Comparison of ENCODE assay signal across 34 cellular contexts in genomic region chr16:8126313-8126712, GRCh38.
"Had no signal": no experiment of that assay in that cellular context is flagged by ENCODE, and none has a peak within 500 bp of the region (broad histone marks: within the 10 kb centered on the region; RNA-seq: fewer than 3 reads in every experiment).

No MANE protein-coding gene starts in this region.

- H3K27me3 ChIP-seq: MG63 had no signal

- H3K27ac ChIP-seq: KMS-11 had no signal

- DNase-seq: Karpas-422, Kasumi-1, MG63, MM.1S, MV-4-11, NCI-H1092, NCI-H1092 treated with DMSO at 0.1 percent for 48 hours, NCI-H1105, NCI-H1105 treated with DMSO at 0.1 percent for 48 hours, NCI-H1417, NCI-H1417 treated with DMSO at 0.1 percent for 48 hours, NCI-H1436, NCI-H1436 treated with DMSO at 0.1 percent for 48 hours, NCI-H146, NCI-H1694, NCI-H1694 treated with DMSO at 0.1 percent for 48 hours, NCI-H187, NCI-H187 treated with DMSO at 0.1 percent for 48 hours, NCI-H1930, NCI-H2029, NCI-H2029 treated with DMSO at 0.1 percent for 48 hours, NCI-H2081, NCI-H2081 treated with DMSO at 0.1 percent for 48 hours, NCI-H2107, NCI-H2171, NCI-H2171 treated with DMSO at 0.1 percent for 48 hours, NCI-H2227 treated with DMSO at 0.1 percent for 48 hours, NCI-H226, NCI-H345, NCI-H446, NCI-H446 treated with DMSO at 0.1 percent for 48 hours, NCI-H510A, NCI-H510A treated with DMSO at 0.1 percent for 48 hours had no signal

- H3K9ac ChIP-seq: KMS-11 had no signal

- H3K4me3 ChIP-seq: MG63 had no signal

- H3K9me3 ChIP-seq: MG63 had no signal

- H3K36me3 ChIP-seq: MG63 had no signal

- H3K4me2 ChIP-seq: KMS-11 had no signal
